Comparison of ENCODE assay signal across 1 cellular context in the genomic region with DNA sequence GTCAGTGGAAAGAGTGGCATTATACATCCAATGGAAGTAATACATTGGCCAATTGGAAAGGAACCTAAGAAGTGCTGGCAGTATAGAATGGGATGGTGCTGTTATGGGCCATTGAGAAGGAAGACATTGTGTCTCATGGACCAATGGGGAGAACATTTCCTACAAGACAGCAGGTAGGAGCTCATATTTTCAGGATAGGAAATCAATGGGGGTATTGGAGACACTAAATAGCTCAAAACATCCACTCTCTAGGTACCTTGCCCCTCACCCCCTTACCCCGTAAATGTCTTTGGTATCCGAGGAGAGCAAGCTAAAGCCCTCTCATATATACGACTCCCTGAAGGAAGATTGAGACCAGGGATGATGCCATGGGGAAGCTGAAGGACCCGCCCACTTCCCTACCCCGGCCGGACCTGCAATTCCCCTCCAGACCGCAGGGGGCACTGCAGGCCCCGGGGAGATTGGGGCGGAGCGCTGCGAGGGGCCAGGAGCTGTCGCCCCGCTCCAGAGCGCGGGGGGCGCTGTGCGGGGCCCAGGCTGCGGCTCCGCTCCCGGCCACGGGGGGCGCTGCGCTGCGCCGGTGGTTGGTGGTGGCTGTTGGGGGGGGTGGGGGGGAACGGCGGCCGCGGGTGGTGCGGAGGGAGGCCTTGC.
TF ChIP-seq lines count a peak whose summit lies in the region.

KDM3B (plus strand) TSS at position 615 of the 651 bp plus-strand sequence. CDS start 111 bp downstream, outside the sequence.

TF ChIP-seq in HepG2, 621 proteins besides CTCF, POLR2A, EP300 and RAD21 (continues in another document):
- TF ChIP-seq KMT2B (CRISPR knock-in tag; IDR thresholded peaks at IDR 0.05) (no peak), RBAK (CRISPR knock-in tag; IDR thresholded peaks at IDR 0.05) (no peak), IRF2 (CRISPR knock-in tag; IDR thresholded peaks at IDR 0.05) (peak; percentile 80), BRD4 (CRISPR knock-in tag; IDR thresholded peaks at IDR 0.05) (peak; percentile 46; the same call in 1 of the 2 replicates), NR2C2 (CRISPR knock-in tag; IDR thresholded peaks at IDR 0.05; ENCODE audit: borderline replicate concordance) (0 out of 2 replicates have a peak, but pooled peaks have one; percentile 12), ZNF468 (CRISPR knock-in tag; IDR thresholded peaks at IDR 0.05) (peak; percentile 88; the same call in 1 of the 2 replicates), TBX2 (CRISPR knock-in tag; IDR thresholded peaks at IDR 0.05; ENCODE audit: borderline replicate concordance) (no peak), POLR2G (IDR thresholded peaks at IDR 0.05; ENCODE audit: low read depth, low read length) (no peak), HOXA9 (CRISPR knock-in tag; IDR thresholded peaks at IDR 0.05; ENCODE audit: borderline replicate concordance) (no peak), RORA (CRISPR knock-in tag; IDR thresholded peaks at IDR 0.05) (no peak), ETV6 (CRISPR knock-in tag; conservative IDR thresholded peaks at IDR 0.05) (peak; percentile 82; the same call in 1 of the 2 replicates), ZKSCAN8 (CRISPR knock-in tag; IDR thresholded peaks at IDR 0.05; ENCODE audit: borderline replicate concordance) (peak; percentile 76; the same call in 1 of the 2 replicates), EHMT2 (IDR thresholded peaks at IDR 0.05; ENCODE audit: borderline replicate concordance, low read depth, low read length) (no peak), ZNF441 (CRISPR knock-in tag; IDR thresholded peaks at IDR 0.05; ENCODE audit: borderline replicate concordance) (no peak), NFYB (CRISPR knock-in tag; IDR thresholded peaks at IDR 0.05) (no peak), TBX3 (IDR thresholded peaks at IDR 0.05; ENCODE audit: borderline replicate concordance) (no peak), GATAD1 (CRISPR knock-in tag; IDR thresholded peaks at IDR 0.05) (peak; percentile 68), JUN (CRISPR knock-in tag; IDR thresholded peaks at IDR 0.05) (0 out of 2 replicates have a peak, but pooled peaks have one; percentile 23), MIXL1 (CRISPR knock-in tag; IDR thresholded peaks at IDR 0.05) (peak; percentile 32; the same call in 1 of the 2 replicates), BORCS8-MEF2B (CRISPR knock-in tag; IDR thresholded peaks at IDR 0.05) (peak; percentile 65), SOX5 (CRISPR knock-in tag; IDR thresholded peaks at IDR 0.05; ENCODE audit: borderline replicate concordance) (peak; percentile 31; the same call in 1 of the 2 replicates), ZNF235 (CRISPR knock-in tag; IDR thresholded peaks at IDR 0.05; ENCODE audit: borderline replicate concordance) (no peak), ZNF446 (CRISPR knock-in tag; IDR thresholded peaks at IDR 0.05) (no peak), TGIF2 (CRISPR knock-in tag; IDR thresholded peaks at IDR 0.05) (no peak), KLF16 (CRISPR knock-in tag; IDR thresholded peaks at IDR 0.05) (peak in 1 of 2 experiments; percentile 57; a peak in 1 of 4 replicates), EEA1 (CRISPR knock-in tag; IDR thresholded peaks at IDR 0.05; ENCODE audit: borderline replicate concordance) (no peak), ATF2 (CRISPR knock-in tag; IDR thresholded peaks at IDR 0.05) (0 out of 2 replicates have a peak, but pooled peaks have one; percentile 33), PRDM15 (CRISPR knock-in tag; IDR thresholded peaks at IDR 0.05) (no peak), ZBTB25 (CRISPR knock-in tag; IDR thresholded peaks at IDR 0.05) (no peak), SPEN (CRISPR knock-in tag; IDR thresholded peaks at IDR 0.05; ENCODE audit: low read depth) (0 out of 2 replicates have a peak, but pooled peaks have one; percentile 62), ZNF660 (CRISPR knock-in tag; IDR thresholded peaks at IDR 0.05; ENCODE audit: borderline replicate concordance, low read depth) (no peak), PRMT3 (CRISPR knock-in tag; IDR thresholded peaks at IDR 0.05; ENCODE audit: borderline replicate concordance, low read depth) (no peak), CC2D1A (CRISPR knock-in tag; IDR thresholded peaks at IDR 0.05) (no peak), MAZ (IDR thresholded peaks at IDR 0.05; ENCODE audit: borderline replicate concordance, low read depth, low read length) (peak; percentile 89; the same call in 1 of the 2 replicates), MAZ (CRISPR knock-in tag; IDR thresholded peaks at IDR 0.05; ENCODE audit: low read depth) (peak; percentile 91), ZNF362 (CRISPR knock-in tag; IDR thresholded peaks at IDR 0.05; ENCODE audit: borderline replicate concordance) (no peak), POLR2AphosphoS2 (IDR thresholded peaks at IDR 0.05; ENCODE audit: low read depth, low read length) (peak; percentile 12; the same call in 1 of the 2 replicates), SMARCE1 (IDR thresholded peaks at IDR 0.05; ENCODE audit: borderline replicate concordance) (no peak), RBFOX2 (IDR thresholded peaks at IDR 0.05; ENCODE audit: low read depth, low read length) (no peak), HNRNPK (IDR thresholded peaks at IDR 0.05; ENCODE audit: low read depth, low read length, poor library complexity, severe bottlenecking) (peak; percentile 32), ISL2 (CRISPR knock-in tag; IDR thresholded peaks at IDR 0.05) (peak; percentile 40; the same call in 1 of the 2 replicates), NFYC (CRISPR knock-in tag; IDR thresholded peaks at IDR 0.05) (no peak), ZSCAN30 (CRISPR knock-in tag; IDR thresholded peaks at IDR 0.05) (no peak), ZNF629 (CRISPR knock-in tag; conservative IDR thresholded peaks at IDR 0.05) (peak; percentile 12; the same call in 1 of the 2 replicates), SMAD1 (CRISPR knock-in tag; IDR thresholded peaks at IDR 0.05; ENCODE audit: borderline replicate concordance, low read depth) (peak; percentile 52; the same call in 1 of the 2 replicates), ZNF740 (CRISPR knock-in tag; IDR thresholded peaks at IDR 0.05) (peak; percentile 93), HNRNPLL (IDR thresholded peaks at IDR 0.05; ENCODE audit: low read depth, low read length, poor library complexity, severe bottlenecking) (peak; percentile 47), SP5 (CRISPR knock-in tag; IDR thresholded peaks at IDR 0.05; ENCODE audit: borderline replicate concordance, low read depth) (peak; percentile 96), RFX1 (IDR thresholded peaks at IDR 0.05) (no peak), ADNP (CRISPR knock-in tag; IDR thresholded peaks at IDR 0.05) (peak; percentile 92), MYPOP (CRISPR knock-in tag; IDR thresholded peaks at IDR 0.05) (0 out of 2 replicates have a peak, but pooled peaks have one; percentile 19), ZNF850 (CRISPR knock-in tag; conservative IDR thresholded peaks at IDR 0.05) (no peak)
- TF ChIP-seq, protein P1, sequence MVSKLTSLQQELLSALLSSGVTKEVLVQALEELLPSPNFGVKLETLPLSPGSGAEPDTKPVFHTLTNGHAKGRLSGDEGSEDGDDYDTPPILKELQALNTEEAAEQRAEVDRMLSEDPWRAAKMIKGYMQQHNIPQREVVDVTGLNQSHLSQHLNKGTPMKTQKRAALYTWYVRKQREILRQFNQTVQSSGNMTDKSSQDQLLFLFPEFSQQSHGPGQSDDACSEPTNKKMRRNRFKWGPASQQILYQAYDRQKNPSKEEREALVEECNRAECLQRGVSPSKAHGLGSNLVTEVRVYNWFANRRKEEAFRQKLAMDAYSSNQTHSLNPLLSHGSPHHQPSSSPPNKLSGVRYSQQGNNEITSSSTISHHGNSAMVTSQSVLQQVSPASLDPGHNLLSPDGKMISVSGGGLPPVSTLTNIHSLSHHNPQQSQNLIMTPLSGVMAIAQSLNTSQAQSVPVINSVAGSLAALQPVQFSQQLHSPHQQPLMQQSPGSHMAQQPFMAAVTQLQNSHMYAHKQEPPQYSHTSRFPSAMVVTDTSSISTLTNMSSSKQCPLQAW (CRISPR knock-in tag; IDR thresholded peaks at IDR 0.05), result 0 out of 2 replicates have a peak, but pooled peaks have one; percentile 37
